Comparison of ENCODE assay signal across 27 cellular contexts in genomic region chr4:77226939-77227705, GRCh38.
"Had no signal": no experiment of that assay in that cellular context is flagged by ENCODE, and none has a peak within 500 bp of the region (broad histone marks: within the 10 kb centered on the region; RNA-seq: fewer than 3 reads in every experiment).

No MANE protein-coding gene starts in this region.

- H3K4me3 Mint-ChIP-seq: activated B cell treated with CpG ODN at 0.5 μM for 24 hours; activated CD4-positive, alpha-beta T cell treated with anti-CD3 and anti-CD28 coated beads, Interleukin-2, amount 10 ng/mL, durations not matched to agents 24 days and 14 days; activated CD8-positive, alpha-beta memory T cell treated with anti-CD3 and anti-CD28 coated beads, Interleukin-2, amount 10 ng/mL, durations not matched to agents 7 days and 5 days; activated naive CD8-positive, alpha-beta T cell treated with anti-CD3 and anti-CD28 coated beads, Interleukin-2, amount 50 U/mL, for 24 hours; activated T-cell treated with anti-CD3 and anti-CD28 coated beads, Interleukin-2, amount 50 U/mL, for 24 hours; T-helper 1 cell treated with Interleukin-12 subunit alpha and Interleukin-12 subunit beta and Interleukin-4 antibody, amounts not matched to agents 30 μg/mL and 1 μg/mL, for 36 hours had no signal

- H3K4me1 Mint-ChIP-seq: activated CD4-positive, alpha-beta T cell treated with anti-CD3 and anti-CD28 coated beads, Interleukin-2, amount 10 ng/mL, durations not matched to agents 24 days and 14 days; activated CD8-positive, alpha-beta memory T cell treated with anti-CD3 and anti-CD28 coated beads, Interleukin-2, amount 10 ng/mL, durations not matched to agents 7 days and 5 days; activated naive CD8-positive, alpha-beta T cell treated with anti-CD3 and anti-CD28 coated beads, Interleukin-2, amount 50 U/mL, for 24 hours had no signal

- H3K4me1 ChIP-seq: ascending aorta, body of pancreas, SJSA1 had no signal

- H3K36me3 Mint-ChIP-seq: activated CD8-positive, alpha-beta memory T cell treated with anti-CD3 and anti-CD28 coated beads, Interleukin-2, amount 10 ng/mL, durations not matched to agents 7 days and 5 days had no signal

- ATAC-seq: activated CD8-positive, alpha-beta memory T cell treated with anti-CD3 and anti-CD28 coated beads, Interleukin-2, amount 10 ng/mL, durations not matched to agents 7 days and 5 days; activated naive CD4-positive, alpha-beta T cell treated with anti-CD3 and anti-CD28 coated beads, Interleukin-2, amount 50 U/mL, for 72 hours; activated naive CD8-positive, alpha-beta T cell treated with anti-CD3 and anti-CD28 coated beads, Interleukin-2, amount 50 U/mL, for 24 hours; body of pancreas had no signal

- H3K27ac Mint-ChIP-seq: activated B cell treated with CpG ODN at 0.5 μM for 24 hours; activated CD4-positive, alpha-beta T cell treated with anti-CD3 and anti-CD28 coated beads, Interleukin-2, amount 10 ng/mL, durations not matched to agents 24 days and 14 days; activated CD8-positive, alpha-beta memory T cell treated with anti-CD3 and anti-CD28 coated beads, Interleukin-2, amount 10 ng/mL, durations not matched to agents 7 days and 5 days; activated naive CD4-positive, alpha-beta T cell treated with anti-CD3 and anti-CD28 coated beads, Interleukin-2, amount 50 U/mL, for 72 hours; activated naive CD8-positive, alpha-beta T cell treated with anti-CD3 and anti-CD28 coated beads, Interleukin-2, amount 50 U/mL, for 24 hours; activated T-cell treated with anti-CD3 and anti-CD28 coated beads, Interleukin-2, amount 50 U/mL, for 24 hours; T-helper 1 cell treated with Interleukin-12 subunit alpha and Interleukin-12 subunit beta and Interleukin-4 antibody, amounts not matched to agents 30 μg/mL and 1 μg/mL, for 36 hours had no signal

- H3K4me3 ChIP-seq: ascending aorta, body of pancreas, SJSA1 had no signal

- H3K36me3 ChIP-seq: ascending aorta, SJSA1 had no signal

- FAIRE-seq: RCC 7860 had no signal

- H3K9me3 ChIP-seq: SJSA1 had no signal

- DNase-seq: activated B cell treated with CpG ODN at 0.5 μM for 24 hours; activated CD4-positive, alpha-beta T cell treated with anti-CD3 and anti-CD28 coated beads for 1 hour; activated CD4-positive, alpha-beta T cell treated with anti-CD3 and anti-CD28 coated beads, Interleukin-2, amount 10 ng/mL, durations not matched to agents 24 days and 14 days; activated CD4-positive, alpha-beta T cell treated with anti-CD3 and anti-CD28 coated beads, Interleukin-2, amount 50 U/mL, for 48 hours; activated CD8-positive, alpha-beta memory T cell treated with anti-CD3 and anti-CD28 coated beads, Interleukin-2, amount 10 ng/mL, durations not matched to agents 7 days and 5 days; activated effector memory CD4-positive, alpha-beta T cell treated with anti-CD3 and anti-CD28 coated beads, Interleukin-2, amount 50 U/mL, for 16 hours; activated naive CD4-positive, alpha-beta T cell treated with Interleukin-2 at 50 U/mL for 16 hours; activated naive CD8-positive, alpha-beta T cell treated with anti-CD3 and anti-CD28 coated beads, Interleukin-2, amount 50 U/mL, for 24 hours; activated T-cell treated with anti-CD3 and anti-CD28 coated beads, Interleukin-2, amount 50 U/mL, for 24 hours; amniotic stem cell; body of pancreas; central memory CD4-positive, alpha-beta T cell; Kasumi-1; NCI-H1105 treated with DMSO at 0.1 percent for 48 hours; NCI-H1436 treated with DMSO at 0.1 percent for 48 hours; NCI-H187; NCI-H2171 treated with DMSO at 0.1 percent for 48 hours; NCI-H226; NCI-H526; NCI-H82; OCI-M1; SHP77 had no signal

- H3K27me3 Mint-ChIP-seq: activated B cell treated with CpG ODN at 0.5 μM for 24 hours; activated naive CD8-positive, alpha-beta T cell treated with anti-CD3 and anti-CD28 coated beads, Interleukin-2, amount 50 U/mL, for 24 hours had no signal

- H3K9me3 Mint-ChIP-seq: activated naive CD8-positive, alpha-beta T cell treated with anti-CD3 and anti-CD28 coated beads, Interleukin-2, amount 50 U/mL, for 24 hours; activated T-cell treated with anti-CD3 and anti-CD28 coated beads, Interleukin-2, amount 50 U/mL, for 24 hours; T-helper 1 cell treated with Interleukin-12 subunit alpha and Interleukin-12 subunit beta and Interleukin-4 antibody, amounts not matched to agents 30 μg/mL and 1 μg/mL, for 36 hours had no signal

- H3K27me3 ChIP-seq: ascending aorta, body of pancreas had no signal

- H3K27ac ChIP-seq: ascending aorta, body of pancreas, SJSA1 had no signal
